1 cellular context compared by ENCODE assay signal in the genomic region with DNA sequence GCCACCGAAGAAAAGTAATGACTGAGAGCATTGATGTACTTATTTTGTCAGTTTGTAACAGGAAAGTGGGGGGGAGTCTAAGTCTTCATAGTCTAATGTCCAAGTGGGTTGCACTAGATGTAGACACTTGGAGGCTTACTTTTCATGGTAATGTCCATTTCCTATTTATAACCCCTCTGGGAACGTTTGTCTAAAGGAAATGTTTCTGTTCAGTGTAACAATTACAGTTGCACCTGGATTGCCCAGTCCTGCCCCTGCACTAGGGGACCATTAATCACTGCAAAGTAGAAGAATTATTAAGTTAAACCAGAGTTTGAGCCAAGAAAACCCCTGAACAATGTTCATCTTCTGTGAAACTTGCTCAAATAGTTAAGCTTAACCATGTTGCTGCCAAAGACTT.
TF ChIP-seq lines count a peak whose summit lies in the region.

No MANE protein-coding gene starts in this region.

TF ChIP-seq in SK-N-SH, 30 proteins besides CTCF, POLR2A, EP300 and RAD21 (continued from another document):
- TF ChIP-seq, protein P1, sequence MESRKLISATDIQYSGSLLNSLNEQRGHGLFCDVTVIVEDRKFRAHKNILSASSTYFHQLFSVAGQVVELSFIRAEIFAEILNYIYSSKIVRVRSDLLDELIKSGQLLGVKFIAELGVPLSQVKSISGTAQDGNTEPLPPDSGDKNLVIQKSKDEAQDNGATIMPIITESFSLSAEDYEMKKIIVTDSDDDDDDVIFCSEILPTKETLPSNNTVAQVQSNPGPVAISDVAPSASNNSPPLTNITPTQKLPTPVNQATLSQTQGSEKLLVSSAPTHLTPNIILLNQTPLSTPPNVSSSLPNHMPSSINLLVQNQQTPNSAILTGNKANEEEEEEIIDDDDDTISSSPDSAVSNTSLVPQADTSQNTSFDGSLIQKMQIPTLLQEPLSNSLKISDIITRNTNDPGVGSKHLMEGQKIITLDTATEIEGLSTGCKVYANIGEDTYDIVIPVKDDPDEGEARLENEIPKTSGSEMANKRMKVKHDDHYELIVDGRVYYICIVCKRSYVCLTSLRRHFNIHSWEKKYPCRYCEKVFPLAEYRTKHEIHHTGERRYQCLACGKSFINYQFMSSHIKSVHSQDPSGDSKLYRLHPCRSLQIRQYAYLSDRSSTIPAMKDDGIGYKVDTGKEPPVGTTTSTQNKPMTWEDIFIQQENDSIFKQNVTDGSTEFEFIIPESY (IDR thresholded peaks at IDR 0.05; ENCODE audit: borderline replicate concordance, low read depth) = no peak
- TF ChIP-seq RFX5 (IDR thresholded peaks at IDR 0.05; ENCODE audit: low read length) = no peak
- TF ChIP-seq MXI1 (IDR thresholded peaks at IDR 0.05; ENCODE audit: low read depth, low read length) = no peak
- TF ChIP-seq, protein P2, sequence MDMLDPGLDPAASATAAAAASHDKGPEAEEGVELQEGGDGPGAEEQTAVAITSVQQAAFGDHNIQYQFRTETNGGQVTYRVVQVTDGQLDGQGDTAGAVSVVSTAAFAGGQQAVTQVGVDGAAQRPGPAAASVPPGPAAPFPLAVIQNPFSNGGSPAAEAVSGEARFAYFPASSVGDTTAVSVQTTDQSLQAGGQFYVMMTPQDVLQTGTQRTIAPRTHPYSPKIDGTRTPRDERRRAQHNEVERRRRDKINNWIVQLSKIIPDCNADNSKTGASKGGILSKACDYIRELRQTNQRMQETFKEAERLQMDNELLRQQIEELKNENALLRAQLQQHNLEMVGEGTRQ (IDR thresholded peaks at IDR 0.05; ENCODE audit: borderline replicate concordance, low read depth, low read length) = no peak
- no peak for TF ChIP-seq TEAD4 (IDR thresholded peaks at IDR 0.05; ENCODE audit: borderline replicate concordance, insufficient read depth)
- no peak for TF ChIP-seq RXRA (IDR thresholded peaks at IDR 0.05; ENCODE audit: borderline replicate concordance, low read depth)
- TF ChIP-seq SIN3A (IDR thresholded peaks at IDR 0.05; ENCODE audit: borderline replicate concordance, low read depth, low read length) = no peak
- no peak for TF ChIP-seq YY1 (IDR thresholded peaks at IDR 0.05; ENCODE audit: low read depth)
- TF ChIP-seq NRF1 (IDR thresholded peaks at IDR 0.05; ENCODE audit: low read depth, low read length) = no peak
- TF ChIP-seq FOXJ3 (CRISPR knock-in tag; IDR thresholded peaks at IDR 0.05) = no peak
- TF ChIP-seq, protein P3, sequence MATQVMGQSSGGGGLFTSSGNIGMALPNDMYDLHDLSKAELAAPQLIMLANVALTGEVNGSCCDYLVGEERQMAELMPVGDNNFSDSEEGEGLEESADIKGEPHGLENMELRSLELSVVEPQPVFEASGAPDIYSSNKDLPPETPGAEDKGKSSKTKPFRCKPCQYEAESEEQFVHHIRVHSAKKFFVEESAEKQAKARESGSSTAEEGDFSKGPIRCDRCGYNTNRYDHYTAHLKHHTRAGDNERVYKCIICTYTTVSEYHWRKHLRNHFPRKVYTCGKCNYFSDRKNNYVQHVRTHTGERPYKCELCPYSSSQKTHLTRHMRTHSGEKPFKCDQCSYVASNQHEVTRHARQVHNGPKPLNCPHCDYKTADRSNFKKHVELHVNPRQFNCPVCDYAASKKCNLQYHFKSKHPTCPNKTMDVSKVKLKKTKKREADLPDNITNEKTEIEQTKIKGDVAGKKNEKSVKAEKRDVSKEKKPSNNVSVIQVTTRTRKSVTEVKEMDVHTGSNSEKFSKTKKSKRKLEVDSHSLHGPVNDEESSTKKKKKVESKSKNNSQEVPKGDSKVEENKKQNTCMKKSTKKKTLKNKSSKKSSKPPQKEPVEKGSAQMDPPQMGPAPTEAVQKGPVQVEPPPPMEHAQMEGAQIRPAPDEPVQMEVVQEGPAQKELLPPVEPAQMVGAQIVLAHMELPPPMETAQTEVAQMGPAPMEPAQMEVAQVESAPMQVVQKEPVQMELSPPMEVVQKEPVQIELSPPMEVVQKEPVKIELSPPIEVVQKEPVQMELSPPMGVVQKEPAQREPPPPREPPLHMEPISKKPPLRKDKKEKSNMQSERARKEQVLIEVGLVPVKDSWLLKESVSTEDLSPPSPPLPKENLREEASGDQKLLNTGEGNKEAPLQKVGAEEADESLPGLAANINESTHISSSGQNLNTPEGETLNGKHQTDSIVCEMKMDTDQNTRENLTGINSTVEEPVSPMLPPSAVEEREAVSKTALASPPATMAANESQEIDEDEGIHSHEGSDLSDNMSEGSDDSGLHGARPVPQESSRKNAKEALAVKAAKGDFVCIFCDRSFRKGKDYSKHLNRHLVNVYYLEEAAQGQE (IDR thresholded peaks at IDR 0.05; ENCODE audit: low read depth, low read length) = no peak
- TF ChIP-seq, protein P4, sequence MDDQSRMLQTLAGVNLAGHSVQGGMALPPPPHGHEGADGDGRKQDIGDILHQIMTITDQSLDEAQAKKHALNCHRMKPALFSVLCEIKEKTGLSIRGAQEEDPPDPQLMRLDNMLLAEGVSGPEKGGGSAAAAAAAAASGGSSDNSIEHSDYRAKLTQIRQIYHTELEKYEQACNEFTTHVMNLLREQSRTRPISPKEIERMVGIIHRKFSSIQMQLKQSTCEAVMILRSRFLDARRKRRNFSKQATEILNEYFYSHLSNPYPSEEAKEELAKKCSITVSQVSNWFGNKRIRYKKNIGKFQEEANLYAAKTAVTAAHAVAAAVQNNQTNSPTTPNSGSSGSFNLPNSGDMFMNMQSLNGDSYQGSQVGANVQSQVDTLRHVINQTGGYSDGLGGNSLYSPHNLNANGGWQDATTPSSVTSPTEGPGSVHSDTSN (IDR thresholded peaks at IDR 0.05) = no peak
- TF ChIP-seq JUND (IDR thresholded peaks at IDR 0.05) = no peak
- TF ChIP-seq EZH2phosphoT487 (IDR thresholded peaks at IDR 0.05; ENCODE audit: borderline replicate concordance, low read depth) = no peak
- TF ChIP-seq TAF1 (IDR thresholded peaks at IDR 0.05; ENCODE audit: borderline replicate concordance, low read depth, low read length) = no peak
- TF ChIP-seq, protein P5, sequence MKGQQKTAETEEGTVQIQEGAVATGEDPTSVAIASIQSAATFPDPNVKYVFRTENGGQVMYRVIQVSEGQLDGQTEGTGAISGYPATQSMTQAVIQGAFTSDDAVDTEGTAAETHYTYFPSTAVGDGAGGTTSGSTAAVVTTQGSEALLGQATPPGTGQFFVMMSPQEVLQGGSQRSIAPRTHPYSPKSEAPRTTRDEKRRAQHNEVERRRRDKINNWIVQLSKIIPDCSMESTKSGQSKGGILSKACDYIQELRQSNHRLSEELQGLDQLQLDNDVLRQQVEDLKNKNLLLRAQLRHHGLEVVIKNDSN (IDR thresholded peaks at IDR 0.05; ENCODE audit: borderline replicate concordance, low read depth) = no peak
- no peak for TF ChIP-seq TCF12 (IDR thresholded peaks at IDR 0.05)
